In the genomic region with DNA sequence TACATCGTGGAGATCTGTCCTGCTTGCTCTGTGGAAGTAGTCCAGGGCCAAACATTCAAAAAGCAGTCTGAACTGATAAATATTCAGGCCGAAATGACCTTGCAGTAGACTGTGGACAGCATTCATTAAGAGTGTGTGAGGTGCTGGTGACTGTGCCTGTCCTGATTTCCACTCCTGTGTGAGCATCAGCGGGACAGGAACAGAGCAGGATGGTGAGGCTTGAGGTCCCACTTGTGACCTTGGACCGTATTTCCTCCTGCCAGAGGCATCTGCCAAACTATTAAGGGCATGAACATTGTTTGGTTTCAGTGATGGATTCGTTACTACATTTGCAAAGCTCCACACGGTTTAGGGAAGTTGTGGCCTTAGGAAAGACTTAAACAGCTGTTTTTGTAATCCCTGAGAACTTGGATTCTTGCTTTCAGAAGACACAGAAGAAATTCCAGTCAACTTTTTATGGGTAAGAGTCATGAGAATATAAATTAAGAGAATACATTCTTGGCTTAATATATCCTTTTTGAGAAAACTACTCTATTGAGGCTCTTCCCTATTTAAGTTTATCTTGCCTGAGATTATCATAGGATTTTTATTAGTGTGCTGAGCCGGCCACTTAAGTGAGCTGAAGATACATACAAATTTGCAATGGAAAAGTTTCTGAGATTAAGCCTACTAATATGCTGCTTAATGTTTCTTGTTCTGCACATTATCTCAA, we compare ENCODE assay signal across 1 cellular context.
TF ChIP-seq lines count a peak whose summit lies in the region.

No MANE protein-coding gene starts in this region.

TF ChIP-seq in K562, 482 proteins besides CTCF, POLR2A, EP300 and RAD21:
- TF ChIP-seq POLR2AphosphoS2 (IDR thresholded peaks at IDR 0.05; ENCODE audit: low read length) (no peak), ZNF24 (IDR thresholded peaks at IDR 0.05) (no peak), MLLT1 (IDR thresholded peaks at IDR 0.05) (no peak), CBX8 (IDR thresholded peaks at IDR 0.05; ENCODE audit: borderline replicate concordance, extremely low read depth, low read depth, low read length, poor library complexity, severe bottlenecking) (no peak), DACH1 (IDR thresholded peaks at IDR 0.05; ENCODE audit: partially characterized antibody) (peak; percentile 55), KDM4B (IDR thresholded peaks at IDR 0.05; ENCODE audit: borderline replicate concordance in 2 of 2, low read depth in 1 of 2) (no peak), HES1 (IDR thresholded peaks at IDR 0.05; ENCODE audit: low read depth) (no peak), PHF20 (IDR thresholded peaks at IDR 0.05; ENCODE audit: partially characterized antibody) (no peak), BRF1 (IDR thresholded peaks at IDR 0.05; ENCODE audit: borderline replicate concordance, extremely low read depth, insufficient read length) (no peak), UBTF (IDR thresholded peaks at IDR 0.05; ENCODE audit: borderline replicate concordance in 1 of 2, low read depth in 2 of 2, low read length in 2 of 2) (0 out of 4 replicates have a peak, but pooled peaks of 1 of the 2 experiments have one; percentile 12), KAT8 (IDR thresholded peaks at IDR 0.05; ENCODE audit: low read depth) (no peak), NFYB (IDR thresholded peaks at IDR 0.05; ENCODE audit: extremely low read depth, insufficient read length) (no peak), XRCC5 (IDR thresholded peaks at IDR 0.05; ENCODE audit: low read depth, low read length) (no peak), SRSF1 (IDR thresholded peaks at IDR 0.05; ENCODE audit: low read depth, low read length) (no peak), ZC3H8 (IDR thresholded peaks at IDR 0.05) (no peak), ZNF174 (CRISPR knock-in tag; IDR thresholded peaks at IDR 0.05) (no peak), NEUROD1 (IDR thresholded peaks at IDR 0.05; ENCODE audit: borderline replicate concordance, low read depth, low read length, partially characterized antibody) (no peak), MCM3 (IDR thresholded peaks at IDR 0.05) (no peak), CTBP1 (IDR thresholded peaks at IDR 0.05; ENCODE audit: borderline replicate concordance) (peak; percentile 42; the same call in 1 of the 2 replicates), SAFB (IDR thresholded peaks at IDR 0.05; ENCODE audit: borderline replicate concordance, low read depth, low read length) (no peak), PRPF4 (IDR thresholded peaks at IDR 0.05; ENCODE audit: insufficient read depth, low read depth, low read length, poor library complexity, severe bottlenecking) (no peak), SMARCB1 (IDR thresholded peaks at IDR 0.05; ENCODE audit: insufficient read length, low read depth) (no peak), CHD1 (IDR thresholded peaks at IDR 0.05; ENCODE audit: low read length) (no peak), ZNF23 (CRISPR knock-in tag; IDR thresholded peaks at IDR 0.05) (no peak), TFE3 (CRISPR knock-in tag; IDR thresholded peaks at IDR 0.05) (no peak), MYNN (IDR thresholded peaks at IDR 0.05) (no peak), MYNN (CRISPR knock-in tag; IDR thresholded peaks at IDR 0.05) (no peak), FOXA3 (CRISPR knock-in tag; conservative IDR thresholded peaks at IDR 0.05 in 1 of 2, IDR thresholded peaks at IDR 0.05 in 1 of 2) (0 out of 4 replicates have a peak, but pooled peaks of 1 of the 2 experiments have one; percentile 19)
- TF ChIP-seq, protein P1, sequence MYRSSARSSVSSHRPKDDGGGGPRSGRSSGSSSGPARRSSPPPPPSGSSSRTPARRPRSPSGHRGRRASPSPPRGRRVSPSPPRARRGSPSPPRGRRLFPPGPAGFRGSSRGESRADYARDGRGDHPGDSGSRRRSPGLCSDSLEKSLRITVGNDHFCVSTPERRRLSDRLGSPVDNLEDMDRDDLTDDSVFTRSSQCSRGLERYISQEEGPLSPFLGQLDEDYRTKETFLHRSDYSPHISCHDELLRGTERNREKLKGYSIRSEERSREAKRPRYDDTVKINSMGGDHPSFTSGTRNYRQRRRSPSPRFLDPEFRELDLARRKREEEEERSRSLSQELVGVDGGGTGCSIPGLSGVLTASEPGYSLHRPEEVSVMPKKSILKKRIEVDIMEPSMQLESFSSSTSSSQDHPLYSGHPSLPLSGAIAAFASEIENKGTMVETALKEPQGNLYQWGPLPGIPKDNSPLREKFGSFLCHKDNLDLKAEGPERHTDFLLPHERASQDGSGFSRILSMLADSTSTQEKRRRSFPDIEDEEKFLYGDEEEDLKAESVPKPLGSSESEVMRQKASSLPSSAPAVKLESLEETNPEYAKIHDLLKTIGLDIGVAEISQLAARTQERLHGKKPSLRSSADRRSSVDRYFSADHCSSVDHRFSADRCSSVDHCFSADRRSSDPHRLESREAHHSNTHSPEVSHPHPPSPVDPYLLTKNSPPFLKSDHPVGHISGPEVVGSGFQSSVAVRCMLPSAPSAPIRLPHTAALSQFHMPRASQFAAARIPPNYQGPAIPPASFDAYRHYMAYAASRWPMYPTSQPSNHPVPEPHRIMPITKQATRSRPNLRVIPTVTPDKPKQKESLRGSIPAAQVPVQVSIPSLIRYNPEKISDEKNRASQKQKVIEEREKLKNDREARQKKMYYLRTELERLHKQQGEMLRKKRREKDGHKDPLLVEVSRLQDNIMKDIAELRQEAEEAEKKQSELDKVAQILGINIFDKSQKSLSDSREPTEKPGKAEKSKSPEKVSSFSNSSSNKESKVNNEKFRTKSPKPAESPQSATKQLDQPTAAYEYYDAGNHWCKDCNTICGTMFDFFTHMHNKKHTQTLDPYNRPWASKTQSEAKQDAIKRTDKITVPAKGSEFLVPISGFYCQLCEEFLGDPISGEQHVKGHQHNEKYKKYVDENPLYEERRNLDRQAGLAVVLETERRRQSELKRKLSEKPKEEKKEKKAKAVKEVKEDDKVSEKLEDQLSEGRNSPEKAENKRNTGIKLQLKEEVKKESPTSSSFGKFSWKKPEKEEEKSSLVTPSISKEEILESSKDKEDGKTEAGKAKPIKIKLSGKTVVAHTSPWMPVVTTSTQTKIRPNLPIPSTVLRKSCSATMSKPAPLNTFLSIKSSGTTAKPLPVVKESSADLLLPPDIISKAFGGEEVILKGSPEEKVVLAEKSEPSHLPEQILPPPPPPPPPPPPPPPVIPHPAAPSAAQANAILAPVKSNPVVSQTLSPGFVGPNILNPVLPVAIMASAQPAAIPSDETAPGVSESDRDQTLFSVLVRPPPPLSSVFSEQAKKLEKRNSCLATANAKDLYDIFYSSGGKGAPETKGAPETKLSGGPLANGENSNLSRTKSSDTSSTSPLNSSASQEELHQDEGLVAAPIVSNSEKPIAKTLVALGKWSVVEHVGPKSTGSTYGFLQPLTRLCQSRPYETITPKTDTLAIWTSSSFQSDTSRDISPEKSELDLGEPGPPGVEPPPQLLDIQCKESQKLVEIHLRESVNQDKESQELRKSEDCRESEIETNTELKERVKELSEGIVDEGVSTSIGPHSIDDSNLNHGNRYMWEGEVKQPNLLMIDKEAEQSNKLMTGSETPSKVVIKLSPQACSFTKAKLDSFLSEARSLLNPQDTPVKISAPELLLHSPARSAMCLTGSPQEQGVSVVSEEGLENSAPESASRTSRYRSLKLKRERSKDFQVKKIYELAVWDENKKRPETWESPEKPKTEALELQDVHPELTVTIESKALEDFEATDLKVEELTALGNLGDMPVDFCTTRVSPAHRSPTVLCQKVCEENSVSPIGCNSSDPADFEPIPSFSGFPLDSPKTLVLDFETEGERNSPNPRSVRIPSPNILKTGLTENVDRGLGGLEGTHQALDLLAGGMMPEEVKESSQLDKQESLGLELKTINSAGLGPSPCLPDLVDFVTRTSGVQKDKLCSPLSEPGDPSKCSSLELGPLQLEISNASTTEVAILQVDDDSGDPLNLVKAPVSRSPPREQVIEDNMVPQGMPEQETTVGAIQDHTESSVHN (IDR thresholded peaks at IDR 0.05; ENCODE audit: borderline replicate concordance in 1 of 2, low read depth in 1 of 2), result no peak
